ENCODE assay signal across 11 cellular contexts in genomic region chr2:236711440-236711839, GRCh38.
DNase-seq lines count a peak whose midpoint lies in the region; ATAC-seq and TF ChIP-seq lines count a peak whose summit lies in the region.
"Had no signal": no experiment of that assay in that cellular context is flagged by ENCODE, and none has a peak within 500 bp of the region (broad histone marks: within the 10 kb centered on the region; RNA-seq: fewer than 3 reads in every experiment).

No MANE protein-coding gene starts in this region.

- H2AK5ac ChIP-seq in mesenchymal stem cell (ENCODE audit: low read length, severe bottlenecking): peak overlapping the region; percentile 1

- H2BK120ac ChIP-seq in mesenchymal stem cell (ENCODE audit: low read depth, low read length): no peak overlapping the region

- 96% methylated on average over 2 of the region's 2 CpGs for WGBS in mesenchymal stem cell

- intact Hi-C loops in dendritic cell treated with granulocyte-macrophage colony-stimulating factor and Interleukin-4, amounts not matched to agents 40 ng/mL and 50 ng/mL, for 4 days (cut with micrococcal nuclease): loop anchor here (10.0 kb wide), 1 partner anchor 163 kb away; no protein-coding TSS in a partner anchor

- H3K27ac ChIP-seq in MM.1S (ENCODE audit: low read length): no peak overlapping the region
- H3K27ac ChIP-seq in mesenchymal stem cell (ENCODE audit: low read length, poor library complexity, severe bottlenecking): no peak overlapping the region

- peak; percentile 90 for DNase-seq in AG20443 (ENCODE audit: low spot score)
- peak; percentile 41 for DNase-seq in MM.1S
- no peak for DNase-seq in mesenchymal stem cell
- DNase-seq in Kasumi-1 (lab: John Stamatoyannopoulos, UW): no peak
- DNase-seq in DMS53 (lab: John Stamatoyannopoulos, UW): no peak
- DNase-seq: amniotic stem cell; CD4-positive, alpha-beta memory T cell; stimulated activated CD4-positive, alpha-beta T cell treated with anti-CD3 and anti-CD28 coated beads, Interleukin-4, amount 100 ng/mL, for 24 hours had no signal

- no peaks in the 10 kb centered on the region for H3K36me3 Mint-ChIP-seq in dendritic cell treated with granulocyte-macrophage colony-stimulating factor and Interleukin-4, amounts not matched to agents 40 ng/mL and 50 ng/mL, for 4 days (ENCODE audit: low read depth)
- H3K36me3 Mint-ChIP-seq: CD4-positive, alpha-beta memory T cell had no signal

- no peaks in the 10 kb centered on the region for H3K9me3 Mint-ChIP-seq in dendritic cell treated with granulocyte-macrophage colony-stimulating factor and Interleukin-4, amounts not matched to agents 40 ng/mL and 50 ng/mL, for 4 days
- H3K9me3 Mint-ChIP-seq: CD4-positive, alpha-beta memory T cell had no signal

- H3K27me3 Mint-ChIP-seq in dendritic cell treated with granulocyte-macrophage colony-stimulating factor and Interleukin-4, amounts not matched to agents 40 ng/mL and 50 ng/mL, for 4 days: peaks cover 14% of the 10 kb centered on the region

- no peaks in the 10 kb centered on the region for H4K20me1 ChIP-seq in MM.1S (ENCODE audit: insufficient read depth, low read length)

- no peaks in the 10 kb centered on the region for H3K79me1 ChIP-seq in mesenchymal stem cell (replicated peaks; ENCODE audit: low read length, poor library complexity, severe bottlenecking)

- H3K36me3 ChIP-seq in MM.1S (replicated peaks; ENCODE audit: insufficient read depth, low read length) (no peaks in the 10 kb centered on the region), mesenchymal stem cell (ENCODE audit: control insufficient read depth in 1 of 2, insufficient read depth in 2 of 2, low read depth in 1 of 2, low read length in 2 of 2) (no peaks in the 10 kb centered on the region)

- no peak overlapping the region for H2BK12ac ChIP-seq in mesenchymal stem cell (ENCODE audit: low read length in 2 of 2)

- H3K9ac ChIP-seq in MM.1S (ENCODE audit: low read length): no peak overlapping the region
- H3K9ac ChIP-seq in mesenchymal stem cell (ENCODE audit: low read length): peak overlapping the region; percentile 56

- no peaks in the 10 kb centered on the region for H3K9me2 ChIP-seq in MM.1S (replicated peaks; ENCODE audit: insufficient read depth, low read length)

- H3K18ac ChIP-seq in mesenchymal stem cell (ENCODE audit: low read depth in 1 of 2, low read length in 2 of 2): no peak overlapping the region

- no peak overlapping the region for H4K8ac ChIP-seq in mesenchymal stem cell (ENCODE audit: low read length)

- H3K4me2 ChIP-seq in MM.1S (ENCODE audit: low read depth, low read length) (no peak overlapping the region), mesenchymal stem cell (ENCODE audit: low read length, poor library complexity, severe bottlenecking) (no peak overlapping the region)

- no peaks in the 10 kb centered on the region for H3F3A ChIP-seq in MM.1S (ENCODE audit: insufficient read depth, low read length)

- no peak overlapping the region for H4K91ac ChIP-seq in mesenchymal stem cell (ENCODE audit: low read length)

- no peak overlapping the region for H2BK5ac ChIP-seq in mesenchymal stem cell (ENCODE audit: low read depth, low read length, poor library complexity, severe bottlenecking)

- no peak overlapping the region for H3K4me3 ChIP-seq in MM.1S (ENCODE audit: low read length)
- no peak overlapping the region for H3K4me3 ChIP-seq in mesenchymal stem cell (ENCODE audit: insufficient read depth in 1 of 2, low read depth in 1 of 2, low read length in 2 of 2)

- H3K27me3 ChIP-seq in MM.1S (replicated peaks; ENCODE audit: insufficient read depth, low read length): no peaks in the 10 kb centered on the region
- no peaks in the 10 kb centered on the region for H3K27me3 ChIP-seq in mesenchymal stem cell (ENCODE audit: control insufficient read depth in 1 of 2, insufficient read depth in 1 of 2, low read length in 2 of 2)

- no peak overlapping the region for H3K4ac ChIP-seq in mesenchymal stem cell (ENCODE audit: low read depth in 1 of 2, low read length in 2 of 2)

- no peak overlapping the region for H3K23ac ChIP-seq in mesenchymal stem cell (ENCODE audit: low read length in 2 of 2)

- H2AFZ ChIP-seq in MM.1S (ENCODE audit: low read length) (no peak overlapping the region), mesenchymal stem cell (ENCODE audit: low read depth, low read length) (no peak overlapping the region)

- H2BK15ac ChIP-seq in mesenchymal stem cell (ENCODE audit: low read depth, poor library complexity, severe bottlenecking): no peak overlapping the region

- no peak overlapping the region for H3K4me3 Mint-ChIP-seq in dendritic cell treated with granulocyte-macrophage colony-stimulating factor and Interleukin-4, amounts not matched to agents 40 ng/mL and 50 ng/mL, for 4 days
- H3K4me3 Mint-ChIP-seq: CD4-positive, alpha-beta memory T cell had no signal

- H3K4me1 Mint-ChIP-seq in dendritic cell treated with granulocyte-macrophage colony-stimulating factor and Interleukin-4, amounts not matched to agents 40 ng/mL and 50 ng/mL, for 4 days (ENCODE audit: low read depth): peaks cover 69% of the 10 kb centered on the region
- H3K4me1 Mint-ChIP-seq: CD4-positive, alpha-beta memory T cell had no signal

- H3K14ac ChIP-seq in mesenchymal stem cell (ENCODE audit: low read length in 2 of 2): no peak overlapping the region

- H3K4me1 ChIP-seq in MM.1S (ENCODE audit: low read length) (no peaks in the 10 kb centered on the region), mesenchymal stem cell (ENCODE audit: control insufficient read depth, insufficient read depth, low read depth, low read length) (peaks cover 7% of the 10 kb centered on the region)

- no peaks in the 10 kb centered on the region for H3K79me2 ChIP-seq in MM.1S (ENCODE audit: low read length)

- TF ChIP-seq CTCF in MM.1S (IDR thresholded peaks at IDR 0.05; ENCODE audit: low read length): no peak

- peak overlapping the region; percentile 73 for H3K27ac Mint-ChIP-seq in dendritic cell treated with granulocyte-macrophage colony-stimulating factor and Interleukin-4, amounts not matched to agents 40 ng/mL and 50 ng/mL, for 4 days

- H3K9me3 ChIP-seq in MM.1S (replicated peaks; ENCODE audit: insufficient read depth, low read length): no peaks in the 10 kb centered on the region
- H3K9me3 ChIP-seq in mesenchymal stem cell (ENCODE audit: control insufficient read depth, low read length): no peaks in the 10 kb centered on the region

- no peak for ATAC-seq in GM18867 (IDR thresholded peaks at IDR 0.05; ENCODE audit: unreplicated experiment)
- ATAC-seq in HG02970 (IDR thresholded peaks at IDR 0.05; ENCODE audit: low FRiP score, unreplicated experiment): no peak

Comparison
In these comparisons a context has a peak if more than half of its experiments do, and no peak if none do; other contexts are left out.
1. DNase-seq: peak in AG20443 (single experiment) and MM.1S (single experiment); none in mesenchymal stem cell (single experiment), Kasumi-1 (0 of 2) and DMS53 (single experiment).